Comparison of ENCODE assay signal across 9 cellular contexts in genomic region chr22:35995772-35996171, GRCh38. TPM values are rescaled to one million over a fixed set of nuclear protein-coding genes. Genes with fewer than 3 reads are reported as not detected.
DNase-seq lines count a peak whose midpoint lies in the region; ATAC-seq and TF ChIP-seq lines count a peak whose summit lies in the region.
"Had no signal": no experiment of that assay in that cellular context is flagged by ENCODE, and none has a peak within 500 bp of the region (broad histone marks: within the 10 kb centered on the region; RNA-seq: fewer than 3 reads in every experiment).

No MANE protein-coding gene starts in this region.

- TF ChIP-seq CTCF in fibroblast of lung (conservative IDR thresholded peaks at IDR 0.05 in 1 of 2, IDR thresholded peaks at IDR 0.05 in 1 of 2; ENCODE audit: low read depth in 1 of 2, low read length in 2 of 2) (no peak), PC-9 (conservative IDR thresholded peaks at IDR 0.05) (no peak)

- POLR2A ChIA-PET in PC-9 (lab: Charles Lee; ENCODE audit: unreplicated experiment): no interaction called here

- CTCF ChIA-PET in PC-9 (lab: Charles Lee): no interaction called here

- peak overlapping the region; percentile 78 for H3K27ac ChIP-seq in fibroblast of lung (ENCODE audit: insufficient read depth, low read length)
- no peak overlapping the region for H3K27ac ChIP-seq in PC-9

- H3K9me2 ChIP-seq in PC-9 (ENCODE audit: insufficient read depth): no peaks in the 10 kb centered on the region

- H3K9me3 ChIP-seq in fibroblast of lung (ENCODE audit: control insufficient read depth, insufficient read depth, low read depth, low read length) (no peaks in the 10 kb centered on the region), PC-9 (ENCODE audit: insufficient read depth, low read depth) (no peaks in the 10 kb centered on the region; the same call in 1 of the 2 replicates)

- H2AFZ ChIP-seq in fibroblast of lung (ENCODE audit: low read length): no peak overlapping the region
- H2AFZ ChIP-seq in PC-9: no peak overlapping the region

- no peak for ATAC-seq in GM21723 (IDR thresholded peaks at IDR 0.05; ENCODE audit: unreplicated experiment)

- H3K4me2 ChIP-seq in fibroblast of lung (ENCODE audit: extremely low read depth, insufficient read depth, low read length): peak overlapping the region; percentile 81
- no peak overlapping the region for H3K4me2 ChIP-seq in PC-9

- no peaks in the 10 kb centered on the region for H4K20me1 ChIP-seq in fibroblast of lung (ENCODE audit: control insufficient read depth, extremely low read depth, insufficient read depth, low read length)
- peaks cover 17% of the 10 kb centered on the region for H4K20me1 ChIP-seq in PC-9 (ENCODE audit: insufficient read depth)

- H3K79me2 ChIP-seq in fibroblast of lung (ENCODE audit: control insufficient read depth, insufficient read depth, low read length) (peaks cover 55% of the 10 kb centered on the region), PC-9 (ENCODE audit: low read depth) (peaks cover 86% of the 10 kb centered on the region)

- H3K4me1 ChIP-seq in fibroblast of lung (ENCODE audit: control insufficient read depth, extremely low read depth, insufficient read depth, low read length) (peaks cover 16% of the 10 kb centered on the region), PC-9 (replicated peaks; ENCODE audit: insufficient read depth) (0 out of 2 replicates have a peak, but pooled peaks cover 3% of the 10 kb centered on the region)

- H3K27me3 ChIP-seq in fibroblast of lung (ENCODE audit: control insufficient read depth, insufficient read depth, low read length) (no peaks in the 10 kb centered on the region), PC-9 (ENCODE audit: insufficient read depth, low read depth) (no peaks in the 10 kb centered on the region)

- H3K9ac ChIP-seq in fibroblast of lung (ENCODE audit: insufficient read depth, low read length): no peak overlapping the region

- peaks cover 4% of the 10 kb centered on the region; the same call in 1 of the 2 replicates for H3F3A ChIP-seq in PC-9 (ENCODE audit: insufficient read depth, low read depth)

- intact Hi-C loops in PC-9 (cut with micrococcal nuclease; ENCODE audit: unreplicated experiment): no loop called here

- no TSS peak for BruUV-seq in PC-9 (replicated peaks; lab: Mats Ljungman, UMichigan)

- peak overlapping the region in 2 of 4 experiments; percentile 16 to 43 for H3K4me3 ChIP-seq in fibroblast of lung (replicated peaks in 1 of 4; ENCODE audit: control extremely low read depth in 1 of 4, insufficient read depth in 1 of 4, low read depth in 3 of 4, low read length in 4 of 4)
- no peak overlapping the region for H3K4me3 ChIP-seq in PC-9

- peak; percentile 52 for DNase-seq in NCI-H2171 treated with DMSO at 0.1 percent for 48 hours (lab: John Stamatoyannopoulos, UW)
- DNase-seq in NCI-H2171 (lab: John Stamatoyannopoulos, UW): no peak
- peak; percentile 95 to 99 for DNase-seq in fibroblast of lung (ENCODE audit: low read depth in 2 of 2)
- DNase-seq in myocyte (ENCODE audit: low read depth): peak; percentile 94
- no peak for DNase-seq in PC-9
- no peak for DNase-seq in D341Med (ENCODE audit: low spot score)
- no peak for DNase-seq in activated gamma-delta T cell treated with Interleukin-2 at 50 U/mL for 16 hours
- DNase-seq: 8988T had no signal

- H3K36me3 ChIP-seq in fibroblast of lung (ENCODE audit: control insufficient read depth, insufficient read depth, low read length) (no peaks in the 10 kb centered on the region), PC-9 (ENCODE audit: low read depth) (peaks cover 19% of the 10 kb centered on the region)

RNA-seq across cellular contexts. Expression of gene RBFOX2, which starts 32.9 kb away (rescaled TPM):
- total RNA-seq in fibroblast of lung (127 and 173 TPM in 2 replicates), myocyte (133 and 179 TPM in 2 replicates), PC-9 (2021) (81.7 and 109 TPM in 2 replicates)
- polyA plus RNA-seq in fibroblast of lung: 184 and 190 TPM in 2 replicates
- polyA plus RNA-seq in fibroblast of lung (2012): 107 and 125 TPM in 2 replicates
- 147 and 168 TPM in 2 replicates for polyA minus RNA-seq in fibroblast of lung (ENCODE audit: low replicate concordance)
- 86.5 TPM for polyA plus RNA-seq in myocyte (2012)

Comparison
In these comparisons a context has a peak if more than half of its experiments do, and no peak if none do; other contexts are left out.
1. DNase-seq: peak in NCI-H2171 treated with DMSO at 0.1 percent for 48 hours (single experiment), fibroblast of lung (2 of 2) and myocyte (single experiment); none in NCI-H2171 (single experiment), PC-9 (0 of 2), D341Med (single experiment) and activated gamma-delta T cell treated with Interleukin-2 at 50 U/mL for 16 hours (single experiment).